36 cellular contexts compared by ENCODE assay signal in genomic region chr3:162183440-162183839, GRCh38.
"Had no signal": no experiment of that assay in that cellular context is flagged by ENCODE, and none has a peak within 500 bp of the region (broad histone marks: within the 10 kb centered on the region; RNA-seq: fewer than 3 reads in every experiment).

No MANE protein-coding gene starts in this region.

- DNase-seq: Karpas-422, Kasumi-1, MG63, MM.1S, MV-4-11, NCI-H1048, NCI-H1092, NCI-H1092 treated with DMSO at 0.1 percent for 48 hours, NCI-H1105, NCI-H1105 treated with DMSO at 0.1 percent for 48 hours, NCI-H1417, NCI-H1417 treated with DMSO at 0.1 percent for 48 hours, NCI-H1436, NCI-H1436 treated with DMSO at 0.1 percent for 48 hours, NCI-H146, NCI-H1694, NCI-H1694 treated with DMSO at 0.1 percent for 48 hours, NCI-H187, NCI-H187 treated with DMSO at 0.1 percent for 48 hours, NCI-H1930, NCI-H2029, NCI-H2029 treated with DMSO at 0.1 percent for 48 hours, NCI-H2081, NCI-H2081 treated with DMSO at 0.1 percent for 48 hours, NCI-H2107, NCI-H2171, NCI-H2171 treated with DMSO at 0.1 percent for 48 hours, NCI-H2227 treated with DMSO at 0.1 percent for 48 hours, NCI-H226, NCI-H345, NCI-H446, NCI-H446 treated with DMSO at 0.1 percent for 48 hours, NCI-H510A, NCI-H510A treated with DMSO at 0.1 percent for 48 hours, NCI-H524, NCI-H524 treated with DMSO at 0.1 percent for 48 hours had no signal

- H3K4me3 ChIP-seq: MG63 had no signal

- H3K9me3 ChIP-seq: MG63 had no signal

- H3K27me3 ChIP-seq: MG63 had no signal

- H3K36me3 ChIP-seq: MG63 had no signal
